ENCODE assay signal across 1 cellular context in the genomic region with DNA sequence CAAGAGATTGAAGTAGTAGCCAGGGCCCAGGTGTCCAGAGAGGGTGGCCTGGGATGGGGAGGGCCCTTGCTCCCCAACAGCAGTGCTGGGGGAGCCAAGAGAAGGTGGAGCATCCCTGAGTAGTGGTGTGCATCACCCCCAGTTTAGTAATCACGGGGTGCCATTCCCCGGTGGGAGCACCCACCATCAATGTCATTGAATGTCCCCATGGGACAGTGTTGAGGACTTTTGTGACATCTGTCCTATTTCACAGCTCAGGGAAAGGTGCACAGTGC.
TF ChIP-seq lines count a peak whose summit lies in the region.

No MANE protein-coding gene starts in this region.

TF ChIP-seq in H1, 55 proteins besides CTCF, POLR2A, EP300 and RAD21:
- no peak for TF ChIP-seq CTBP2 (IDR thresholded peaks at IDR 0.05; ENCODE audit: borderline replicate concordance, insufficient read depth, insufficient read length, low read length)
- no peak for TF ChIP-seq ZNF274 (IDR thresholded peaks at IDR 0.05; ENCODE audit: borderline replicate concordance, extremely low read depth, low read length)
- TF ChIP-seq KDM5A (IDR thresholded peaks at IDR 0.05; ENCODE audit: low read length), result no peak
